Comparison of ENCODE assay signal across 26 cellular contexts in genomic region chr11:66242085-66242765, GRCh38. TPM values are rescaled to one million over a fixed set of nuclear protein-coding genes. Genes with fewer than 3 reads are reported as not detected.
DNase-seq lines count a peak whose midpoint lies in the region; ATAC-seq and TF ChIP-seq lines count a peak whose summit lies in the region.
"Had no signal": no experiment of that assay in that cellular context is flagged by ENCODE, and none has a peak within 500 bp of the region (broad histone marks: within the 10 kb centered on the region; RNA-seq: fewer than 3 reads in every experiment).

No MANE protein-coding gene starts in this region.

- CTCF ChIA-PET in activated B cell treated with CpG ODN at 0.5 μM for 24 hours (lab: Charles Lee), result no interaction called here

- TF ChIP-seq POLR2A in testis (IDR thresholded peaks at IDR 0.05), result no peak

- no peak overlapping the region for H2AFZ ChIP-seq in mesenchymal stem cell (ENCODE audit: low read depth, low read length)

- no peak overlapping the region for H3K27ac ChIP-seq in right atrium auricular region
- no peak overlapping the region for H3K27ac ChIP-seq in mesenchymal stem cell (ENCODE audit: low read length, poor library complexity, severe bottlenecking)
- H3K27ac ChIP-seq in testis, result no peak overlapping the region
- H3K27ac ChIP-seq: brain microvascular endothelial cell, epithelial cell of prostate, foreskin keratinocyte, neutrophil, SJSA1, uterus had no signal

- H3K27me3 ChIP-seq in right atrium auricular region (no peaks in the 10 kb centered on the region), mesenchymal stem cell (ENCODE audit: control insufficient read depth in 1 of 2, insufficient read depth in 1 of 2, low read length in 2 of 2) (no peaks in the 10 kb centered on the region), testis (no peaks in the 10 kb centered on the region)
- H3K27me3 ChIP-seq: brain microvascular endothelial cell, foreskin keratinocyte, MG63, neutrophil, SJSA1, uterus had no signal

- H3K14ac ChIP-seq in mesenchymal stem cell (ENCODE audit: low read length in 2 of 2), result no peak overlapping the region

- H3K4me2 ChIP-seq in mesenchymal stem cell (ENCODE audit: low read length, poor library complexity, severe bottlenecking), result no peak overlapping the region

- no peak overlapping the region for H3K23ac ChIP-seq in mesenchymal stem cell (ENCODE audit: low read length in 2 of 2)

- no peak overlapping the region for H3K9ac ChIP-seq in mesenchymal stem cell (ENCODE audit: low read length)

- ATAC-seq in Right ventricle myocardium inferior, result peak; percentile 68
- ATAC-seq in activated B cell treated with CpG ODN at 0.5 μM for 24 hours (ENCODE audit: low read depth), result peak; percentile 21
- ATAC-seq in activated T-helper 17 cell treated with anti-CD3 and anti-CD28 coated beads, Interleukin-2, amount 50 U/mL, for 72 hours (replicated peaks), result no peak
- ATAC-seq: foreskin keratinocyte had no signal

- H3K18ac ChIP-seq in mesenchymal stem cell (ENCODE audit: low read depth in 1 of 2, low read length in 2 of 2), result no peak overlapping the region

- H2AK5ac ChIP-seq in mesenchymal stem cell (ENCODE audit: low read length, severe bottlenecking), result no peak overlapping the region

- TF ChIP-seq CTCF in right atrium auricular region (IDR thresholded peaks at IDR 0.05) (no peak), activated B cell treated with CpG ODN at 0.5 μM for 24 hours (IDR thresholded peaks at IDR 0.05) (no peak), testis (IDR thresholded peaks at IDR 0.05) (no peak)

- no peak overlapping the region for H2BK5ac ChIP-seq in mesenchymal stem cell (ENCODE audit: low read depth, low read length, poor library complexity, severe bottlenecking)

- intact Hi-C loops in Right ventricle myocardium inferior (cut with DNase I), result no loop called here
- intact Hi-C loops in activated B cell treated with CpG ODN at 0.5 μM for 24 hours (cut with micrococcal nuclease), result no loop called here
- intact Hi-C loops in testis (cut with DNase I; ENCODE audit: low total_unique reads), result no loop called here

- no peaks in the 10 kb centered on the region for H3K4me1 ChIP-seq in right atrium auricular region
- peaks cover 2% of the 10 kb centered on the region for H3K4me1 ChIP-seq in mesenchymal stem cell (ENCODE audit: control insufficient read depth, insufficient read depth, low read depth, low read length)
- peaks cover 13% of the 10 kb centered on the region for H3K4me1 ChIP-seq in testis
- H3K4me1 ChIP-seq: foreskin keratinocyte, SJSA1, uterus had no signal

- peaks cover 57% of the 10 kb centered on the region for H3K36me3 ChIP-seq in right atrium auricular region
- peaks cover 67 to 91% of the 10 kb centered on the region in 2 experiments for H3K36me3 ChIP-seq in mesenchymal stem cell (ENCODE audit: control insufficient read depth in 1 of 2, insufficient read depth in 2 of 2, low read depth in 1 of 2, low read length in 2 of 2)
- H3K36me3 ChIP-seq in testis (ENCODE audit: low read depth, missing control alignments), result no peaks in the 10 kb centered on the region
- H3K36me3 ChIP-seq: uterus had no signal

- POLR2A ChIA-PET in activated B cell treated with CpG ODN at 0.5 μM for 24 hours (lab: Charles Lee), result no interaction called here

- H3K79me1 ChIP-seq in mesenchymal stem cell (replicated peaks; ENCODE audit: low read length, poor library complexity, severe bottlenecking), result no peaks in the 10 kb centered on the region

- no peak overlapping the region for H4K91ac ChIP-seq in mesenchymal stem cell (ENCODE audit: low read length)

- H3K27ac Mint-ChIP-seq in activated B cell treated with CpG ODN at 0.5 μM for 24 hours, result peak overlapping the region; percentile 35
- H3K27ac Mint-ChIP-seq in activated T-helper 17 cell treated with anti-CD3 and anti-CD28 coated beads, Interleukin-2, amount 50 U/mL, for 72 hours, result no peak overlapping the region
- no peak overlapping the region for H3K27ac Mint-ChIP-seq in T-helper 2 cell treated with Interferon-gamma antibody and Interleukin-4, amounts not matched to agents 5 μg/mL and 100 μg/mL, for 36 hours
- H3K27ac Mint-ChIP-seq: dendritic cell treated with granulocyte-macrophage colony-stimulating factor and Interleukin-4, amounts not matched to agents 40 ng/mL and 50 ng/mL, for 4 days; mesothelial cell of epicardium; stimulated activated naive CD8-positive, alpha-beta T cell treated with anti-CD3 and anti-CD28 coated beads, Interleukin-15, Interleukin-2, amounts not matched to agents 100 ng/mL and 50 ng/mL, for 24 hours had no signal

- H3K36me3 Mint-ChIP-seq in activated B cell treated with CpG ODN at 0.5 μM for 24 hours (ENCODE audit: low read depth), result peaks cover 74% of the 10 kb centered on the region
- H3K36me3 Mint-ChIP-seq in activated T-helper 17 cell treated with anti-CD3 and anti-CD28 coated beads, Interleukin-2, amount 50 U/mL, for 72 hours (ENCODE audit: low read depth), result peaks cover 70% of the 10 kb centered on the region
- H3K36me3 Mint-ChIP-seq in T-helper 2 cell treated with Interferon-gamma antibody and Interleukin-4, amounts not matched to agents 5 μg/mL and 100 μg/mL, for 36 hours (ENCODE audit: low read depth), result peaks cover 26% of the 10 kb centered on the region
- H3K36me3 Mint-ChIP-seq: activated naive CD4-positive, alpha-beta T cell treated with anti-CD3 and anti-CD28 coated beads, Interleukin-2, amount 50 U/mL, for 24 hours had no signal

- peak; percentile 62 for DNase-seq in Right ventricle myocardium inferior (ENCODE audit: missing footprints)
- no peak for DNase-seq in right atrium auricular region (ENCODE audit: low spot score)
- no peak for DNase-seq in activated B cell treated with CpG ODN at 0.5 μM for 24 hours
- DNase-seq in mesenchymal stem cell, result no peak
- peak; percentile 45 for DNase-seq in testis
- DNase-seq in iPS-NIHi7 (ENCODE audit: extremely low spot score), result no peak
- no peak for DNase-seq in T-helper 2 cell treated with Interferon-gamma antibody and Interleukin-4, amounts not matched to agents 5 μg/mL and 100 μg/mL, for 36 hours (ENCODE audit: low spot score)
- DNase-seq: activated CD4-positive, alpha-beta T cell treated with anti-CD3 and anti-CD28 coated beads for 1 hour; brain microvascular endothelial cell; CD4-positive, alpha-beta memory T cell; DMS79 treated with DMSO at 0.1 percent for 48 hours; foreskin keratinocyte; GOT3; MG63; NCI-H1930; OCI-M1; uterus had no signal

- H3K4me3 Mint-ChIP-seq in activated B cell treated with CpG ODN at 0.5 μM for 24 hours, result no peak overlapping the region
- no peak overlapping the region for H3K4me3 Mint-ChIP-seq in activated T-helper 17 cell treated with anti-CD3 and anti-CD28 coated beads, Interleukin-2, amount 50 U/mL, for 72 hours
- H3K4me3 Mint-ChIP-seq in T-helper 2 cell treated with Interferon-gamma antibody and Interleukin-4, amounts not matched to agents 5 μg/mL and 100 μg/mL, for 36 hours, result no peak overlapping the region
- H3K4me3 Mint-ChIP-seq: activated naive CD4-positive, alpha-beta T cell treated with anti-CD3 and anti-CD28 coated beads, Interleukin-2, amount 50 U/mL, for 24 hours; CD4-positive, alpha-beta memory T cell; dendritic cell treated with granulocyte-macrophage colony-stimulating factor and Interleukin-4, amounts not matched to agents 40 ng/mL and 50 ng/mL, for 4 days; mesothelial cell of epicardium; stimulated activated naive CD8-positive, alpha-beta T cell treated with anti-CD3 and anti-CD28 coated beads, Interleukin-15, Interleukin-2, amounts not matched to agents 100 ng/mL and 50 ng/mL, for 24 hours had no signal

- no peaks in the 10 kb centered on the region for H3K27me3 Mint-ChIP-seq in activated B cell treated with CpG ODN at 0.5 μM for 24 hours
- H3K27me3 Mint-ChIP-seq in activated T-helper 17 cell treated with anti-CD3 and anti-CD28 coated beads, Interleukin-2, amount 50 U/mL, for 72 hours, result no peaks in the 10 kb centered on the region
- no peaks in the 10 kb centered on the region for H3K27me3 Mint-ChIP-seq in T-helper 2 cell treated with Interferon-gamma antibody and Interleukin-4, amounts not matched to agents 5 μg/mL and 100 μg/mL, for 36 hours (ENCODE audit: low read depth)
- H3K27me3 Mint-ChIP-seq: activated naive CD4-positive, alpha-beta T cell treated with anti-CD3 and anti-CD28 coated beads, Interleukin-2, amount 50 U/mL, for 24 hours; CD4-positive, alpha-beta memory T cell; dendritic cell treated with granulocyte-macrophage colony-stimulating factor and Interleukin-4, amounts not matched to agents 40 ng/mL and 50 ng/mL, for 4 days; stimulated activated naive CD8-positive, alpha-beta T cell treated with anti-CD3 and anti-CD28 coated beads, Interleukin-15, Interleukin-2, amounts not matched to agents 100 ng/mL and 50 ng/mL, for 24 hours had no signal

- H2BK120ac ChIP-seq in mesenchymal stem cell (ENCODE audit: low read depth, low read length), result no peak overlapping the region

- no peak overlapping the region for H3K4ac ChIP-seq in mesenchymal stem cell (ENCODE audit: low read depth in 1 of 2, low read length in 2 of 2)

- no peak overlapping the region for H2BK12ac ChIP-seq in mesenchymal stem cell (ENCODE audit: low read length in 2 of 2)

- H3K9me3 Mint-ChIP-seq in activated B cell treated with CpG ODN at 0.5 μM for 24 hours, result no peaks in the 10 kb centered on the region
- no peaks in the 10 kb centered on the region for H3K9me3 Mint-ChIP-seq in activated T-helper 17 cell treated with anti-CD3 and anti-CD28 coated beads, Interleukin-2, amount 50 U/mL, for 72 hours
- no peaks in the 10 kb centered on the region for H3K9me3 Mint-ChIP-seq in T-helper 2 cell treated with Interferon-gamma antibody and Interleukin-4, amounts not matched to agents 5 μg/mL and 100 μg/mL, for 36 hours
- H3K9me3 Mint-ChIP-seq: activated naive CD4-positive, alpha-beta T cell treated with anti-CD3 and anti-CD28 coated beads, Interleukin-2, amount 50 U/mL, for 24 hours; dendritic cell treated with granulocyte-macrophage colony-stimulating factor and Interleukin-4, amounts not matched to agents 40 ng/mL and 50 ng/mL, for 4 days; mesothelial cell of epicardium; stimulated activated naive CD8-positive, alpha-beta T cell treated with anti-CD3 and anti-CD28 coated beads, Interleukin-15, Interleukin-2, amounts not matched to agents 100 ng/mL and 50 ng/mL, for 24 hours had no signal

- H3K9me3 ChIP-seq in right atrium auricular region (no peaks in the 10 kb centered on the region), mesenchymal stem cell (ENCODE audit: control insufficient read depth, low read length) (no peaks in the 10 kb centered on the region), testis (no peaks in the 10 kb centered on the region)
- H3K9me3 ChIP-seq: MG63, neutrophil, uterus had no signal

- H2BK15ac ChIP-seq in mesenchymal stem cell (ENCODE audit: low read depth, poor library complexity, severe bottlenecking), result peak overlapping the region; percentile 26

- H4K8ac ChIP-seq in mesenchymal stem cell (ENCODE audit: low read length), result no peak overlapping the region

- H3K4me1 Mint-ChIP-seq in activated B cell treated with CpG ODN at 0.5 μM for 24 hours, result peaks cover 2% of the 10 kb centered on the region
- H3K4me1 Mint-ChIP-seq in activated T-helper 17 cell treated with anti-CD3 and anti-CD28 coated beads, Interleukin-2, amount 50 U/mL, for 72 hours, result no peaks in the 10 kb centered on the region
- no peaks in the 10 kb centered on the region for H3K4me1 Mint-ChIP-seq in T-helper 2 cell treated with Interferon-gamma antibody and Interleukin-4, amounts not matched to agents 5 μg/mL and 100 μg/mL, for 36 hours (ENCODE audit: low read depth)
- H3K4me1 Mint-ChIP-seq: CD4-positive, alpha-beta memory T cell; mesothelial cell of epicardium had no signal

- WGBS in mesenchymal stem cell, result 94% methylated on average over 14 of the region's 14 CpGs
- 51 to 71% methylated on average over 2 to 12 of the region's 14 CpGs for WGBS in testis, 2 donors

- no peak overlapping the region for H3K4me3 ChIP-seq in right atrium auricular region
- no peak overlapping the region for H3K4me3 ChIP-seq in mesenchymal stem cell (ENCODE audit: insufficient read depth in 1 of 2, low read depth in 1 of 2, low read length in 2 of 2)
- H3K4me3 ChIP-seq in testis, result no peak overlapping the region
- H3K4me3 ChIP-seq: MG63, SJSA1, uterus had no signal

RNA-seq across cellular contexts. Expression of gene KLC2, which starts 15.3 kb away (rescaled TPM):
- total RNA-seq in Right ventricle myocardium inferior, result 35.3 TPM
- total RNA-seq in right atrium auricular region, result 10 to 100 TPM; 17.7 to 29.6 TPM
- total RNA-seq in activated B cell treated with CpG ODN at 0.5 μM for 24 hours, result 37.0 and 45.6 TPM in 2 replicates
- 22.6 TPM for polyA plus RNA-seq in mesenchymal stem cell (2013, experiment 1 of 2)
- 23.2 TPM for polyA plus RNA-seq in mesenchymal stem cell (2013, experiment 2 of 2)
- 10 to 100 TPM; 45.9 to 53.5 TPM for total RNA-seq in testis
- polyA plus RNA-seq in testis (ENCODE audit: insufficient read depth, low read depth, low replicate concordance), result 51.7 TPM
- 10 to 100 TPM; 38.3 to 45.2 TPM for total RNA-seq in activated T-helper 17 cell treated with anti-CD3 and anti-CD28 coated beads, Interleukin-2, amount 50 U/mL, for 72 hours

RNA-seq across cellular contexts. Expression of gene RAB1B, which starts 26.2 kb away (rescaled TPM):
- total RNA-seq in Right ventricle myocardium inferior, result 125 TPM
- total RNA-seq in right atrium auricular region, result 100 to 1,000 TPM in 1 of 2 donors, 10 to 100 TPM in 1; 95.6 to 115 TPM
- 115 and 118 TPM in 2 replicates for total RNA-seq in activated B cell treated with CpG ODN at 0.5 μM for 24 hours
- polyA plus RNA-seq in mesenchymal stem cell (2013, experiment 1 of 2), result 157 TPM
- polyA plus RNA-seq in mesenchymal stem cell (2013, experiment 2 of 2), result 154 TPM
- total RNA-seq in testis, result 100 to 1,000 TPM in 1 of 2 donors, 10 to 100 TPM in 1; 63.2 to 107 TPM
- polyA plus RNA-seq in testis (ENCODE audit: insufficient read depth, low read depth, low replicate concordance), result 180 TPM
- total RNA-seq in activated T-helper 17 cell treated with anti-CD3 and anti-CD28 coated beads, Interleukin-2, amount 50 U/mL, for 72 hours, result 100 to 1,000 TPM; 116 to 178 TPM

RNA-seq across cellular contexts. Expression of gene CNIH2, which starts 35.8 kb away (rescaled TPM):
- not detected for total RNA-seq in Right ventricle myocardium inferior
- not detected for total RNA-seq in right atrium auricular region
- total RNA-seq in activated B cell treated with CpG ODN at 0.5 μM for 24 hours, result 0.93 and 1.0 TPM in 2 replicates
- 0.77 TPM for polyA plus RNA-seq in mesenchymal stem cell (2013, experiment 1 of 2)
- 0.84 TPM for polyA plus RNA-seq in mesenchymal stem cell (2013, experiment 2 of 2)
- 1 to 10 TPM; 4.0 to 7.4 TPM for total RNA-seq in testis
- polyA plus RNA-seq in testis (ENCODE audit: insufficient read depth, low read depth, low replicate concordance), result 17.3 TPM
- 1 to 10 TPM; 3.9 to 5.0 TPM for total RNA-seq in activated T-helper 17 cell treated with anti-CD3 and anti-CD28 coated beads, Interleukin-2, amount 50 U/mL, for 72 hours
- polyA plus RNA-seq: CD4-positive, alpha-beta memory T cell had no signal

RNA-seq across cellular contexts. Expression of gene YIF1A, which starts 46.7 kb away (rescaled TPM):
- total RNA-seq in Right ventricle myocardium inferior (48.7 TPM), right atrium auricular region (100 to 1,000 TPM in 1 of 2 donors, 10 to 100 TPM in 1; 68.1 to 100 TPM), activated B cell treated with CpG ODN at 0.5 μM for 24 hours (53.4 and 62.6 TPM in 2 replicates), testis (10 to 100 TPM; 60.5 to 94.1 TPM)
- 314 TPM for polyA plus RNA-seq in mesenchymal stem cell (2013, experiment 1 of 2)
- 328 TPM for polyA plus RNA-seq in mesenchymal stem cell (2013, experiment 2 of 2)
- polyA plus RNA-seq in testis (ENCODE audit: insufficient read depth, low read depth, low replicate concordance), result 82.6 TPM
- total RNA-seq in activated T-helper 17 cell treated with anti-CD3 and anti-CD28 coated beads, Interleukin-2, amount 50 U/mL, for 72 hours, result 10 to 100 TPM; 41.2 to 68.3 TPM

RNA-seq across cellular contexts. Expression of gene TMEM151A, which starts 49.5 kb away (rescaled TPM):
- total RNA-seq in Right ventricle myocardium inferior (0.14 TPM), right atrium auricular region (1 to 10 TPM; 1.4 to 5.5 TPM), activated B cell treated with CpG ODN at 0.5 μM for 24 hours (not detected in 2 replicates), testis (1 to 10 TPM; 1.4 to 1.7 TPM)
- 0.44 TPM for polyA plus RNA-seq in mesenchymal stem cell (2013, experiment 1 of 2)
- 0.38 TPM for polyA plus RNA-seq in mesenchymal stem cell (2013, experiment 2 of 2)
- polyA plus RNA-seq in testis (ENCODE audit: insufficient read depth, low read depth, low replicate concordance), result 0.90 TPM
- total RNA-seq in activated T-helper 17 cell treated with anti-CD3 and anti-CD28 coated beads, Interleukin-2, amount 50 U/mL, for 72 hours, result not detected
- total RNA-seq: CD4-positive, alpha-beta memory T cell; T-helper 2 cell treated with Interferon-gamma antibody and Interleukin-4, amounts not matched to agents 100 ng/mL and 5 ng/mL, for 36 hours had no signal
- polyA plus RNA-seq: CD4-positive, alpha-beta memory T cell had no signal

Comparison
In these comparisons a context has a peak if more than half of its experiments do, and no peak if none do; other contexts are left out.
1. DNase-seq: peak in Right ventricle myocardium inferior (single experiment) and testis (single experiment); none in right atrium auricular region (single experiment), activated B cell treated with CpG ODN at 0.5 μM for 24 hours (single experiment), mesenchymal stem cell (single experiment), iPS-NIHi7 (single experiment) and T-helper 2 cell treated with Interferon-gamma antibody and Interleukin-4, amounts not matched to agents 5 μg/mL and 100 μg/mL, for 36 hours (single experiment).